In genomic region chr6:57089687-57090457, GRCh38 we compare ENCODE assay signal across 8 cellular contexts. TPM values are rescaled to one million over a fixed set of nuclear protein-coding genes. Genes with fewer than 3 reads are reported as not detected.
DNase-seq lines count a peak whose midpoint lies in the region; ATAC-seq and TF ChIP-seq lines count a peak whose summit lies in the region.

Gene ZNF451 (plus strand): TSS chr6:57090188. CDS start chr6:57090254, 66 bp downstream.

- peaks cover 1% of the 10 kb centered on the region; the same call in 1 of the 2 replicates for H3K36me3 ChIP-seq in GM06990 (ENCODE audit: control insufficient read depth, insufficient read depth, low read length)

- no peaks in the 10 kb centered on the region for H3K9me3 Mint-ChIP-seq in activated naive CD4-positive, alpha-beta T cell treated with anti-CD3 and anti-CD28 coated beads, Interleukin-2, amount 50 U/mL, for 24 hours

- no peak for TF ChIP-seq CTCF in GM06990 (IDR thresholded peaks at IDR 0.05; ENCODE audit: insufficient read depth, low read length, poor library complexity, severe bottlenecking)

- peak within 1 kb of the TSS; percentile 89 for H3K27ac Mint-ChIP-seq in activated naive CD4-positive, alpha-beta T cell treated with anti-CD3 and anti-CD28 coated beads, Interleukin-2, amount 50 U/mL, for 24 hours

- H3K36me3 Mint-ChIP-seq in activated naive CD4-positive, alpha-beta T cell treated with anti-CD3 and anti-CD28 coated beads, Interleukin-2, amount 50 U/mL, for 24 hours, result peaks cover 14% of the 10 kb centered on the region

- peak; percentile 96 for DNase-seq in GM06990 (ENCODE audit: extremely low read depth, insufficient read length)
- peak; percentile 95 for DNase-seq in NCI-H1092 (lab: John Stamatoyannopoulos, UW)
- DNase-seq in globus pallidus (ENCODE audit: low spot score), result peak; percentile 97
- peak; percentile 99 for DNase-seq in occipital lobe (lab: John Stamatoyannopoulos, UW)

- peak; percentile 95 for ATAC-seq in HG02588 (IDR thresholded peaks at IDR 0.05; ENCODE audit: unreplicated experiment)
- peak; percentile 95 for ATAC-seq in SK-N-SH treated with all-trans-retinoic acid at 6 μM for 48 hours

- H3K4me1 Mint-ChIP-seq in activated naive CD4-positive, alpha-beta T cell treated with anti-CD3 and anti-CD28 coated beads, Interleukin-2, amount 50 U/mL, for 24 hours, result peaks cover 36% of the 10 kb centered on the region

- peak within 1 kb of the TSS; percentile 69 for H3K4me3 ChIP-seq in GM06990 (replicated peaks; ENCODE audit: low read depth, low read length)

- H3K27me3 Mint-ChIP-seq in activated naive CD4-positive, alpha-beta T cell treated with anti-CD3 and anti-CD28 coated beads, Interleukin-2, amount 50 U/mL, for 24 hours, result no peaks in the 10 kb centered on the region

- peak within 1 kb of the TSS; percentile 44 for H3K27ac ChIP-seq in temporal lobe (ENCODE audit: low read depth, low read length)

- H3K27me3 ChIP-seq in GM06990 (replicated peaks; ENCODE audit: control insufficient read depth, insufficient read depth, low read length), result no peaks in the 10 kb centered on the region

- peak within 1 kb of the TSS; percentile 88 for H3K4me3 Mint-ChIP-seq in activated naive CD4-positive, alpha-beta T cell treated with anti-CD3 and anti-CD28 coated beads, Interleukin-2, amount 50 U/mL, for 24 hours

TF ChIP-seq in SK-N-SH treated with all-trans-retinoic acid at 6 μM for 48 hours, 23 proteins besides CTCF, POLR2A, EP300 and RAD21:
- TF ChIP-seq SNAI2 (CRISPR knock-in tag; IDR thresholded peaks at IDR 0.05), result no peak
- TF ChIP-seq GLIS3 (CRISPR knock-in tag; IDR thresholded peaks at IDR 0.05), result no peak
- no peak for TF ChIP-seq OSR1 (CRISPR knock-in tag; IDR thresholded peaks at IDR 0.05)
- TF ChIP-seq, protein P1, sequence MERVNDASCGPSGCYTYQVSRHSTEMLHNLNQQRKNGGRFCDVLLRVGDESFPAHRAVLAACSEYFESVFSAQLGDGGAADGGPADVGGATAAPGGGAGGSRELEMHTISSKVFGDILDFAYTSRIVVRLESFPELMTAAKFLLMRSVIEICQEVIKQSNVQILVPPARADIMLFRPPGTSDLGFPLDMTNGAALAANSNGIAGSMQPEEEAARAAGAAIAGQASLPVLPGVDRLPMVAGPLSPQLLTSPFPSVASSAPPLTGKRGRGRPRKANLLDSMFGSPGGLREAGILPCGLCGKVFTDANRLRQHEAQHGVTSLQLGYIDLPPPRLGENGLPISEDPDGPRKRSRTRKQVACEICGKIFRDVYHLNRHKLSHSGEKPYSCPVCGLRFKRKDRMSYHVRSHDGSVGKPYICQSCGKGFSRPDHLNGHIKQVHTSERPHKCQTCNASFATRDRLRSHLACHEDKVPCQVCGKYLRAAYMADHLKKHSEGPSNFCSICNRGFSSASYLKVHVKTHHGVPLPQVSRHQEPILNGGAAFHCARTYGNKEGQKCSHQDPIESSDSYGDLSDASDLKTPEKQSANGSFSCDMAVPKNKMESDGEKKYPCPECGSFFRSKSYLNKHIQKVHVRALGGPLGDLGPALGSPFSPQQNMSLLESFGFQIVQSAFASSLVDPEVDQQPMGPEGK (CRISPR knock-in tag; IDR thresholded peaks at IDR 0.05; ENCODE audit: borderline replicate concordance), result no peak
- no peak for TF ChIP-seq ESRRG (CRISPR knock-in tag; IDR thresholded peaks at IDR 0.05)
- peak; percentile 46; the same call in 1 of the 2 replicates for TF ChIP-seq TCF4 (CRISPR knock-in tag; IDR thresholded peaks at IDR 0.05; ENCODE audit: borderline replicate concordance)
- TF ChIP-seq TOX (CRISPR knock-in tag; IDR thresholded peaks at IDR 0.05; ENCODE audit: borderline replicate concordance), result no peak
- TF ChIP-seq ISL1 (CRISPR knock-in tag; IDR thresholded peaks at IDR 0.05), result no peak
- no peak for TF ChIP-seq CSRNP3 (CRISPR knock-in tag; IDR thresholded peaks at IDR 0.05)

RNA-seq across cellular contexts. Expression of gene ZNF451, which starts in this region (rescaled TPM):
- 167 TPM for total RNA-seq in occipital lobe
- 104 TPM for total RNA-seq in temporal lobe

Comparison
In these comparisons a context has a peak if more than half of its experiments do, and no peak if none do; other contexts are left out.
1. Peak in every context shown above with its lines: DNase-seq, ATAC-seq, H3K4me3 ChIP-seq and H3K27ac ChIP-seq.